In genomic region chr6:159761135-159761872, GRCh38 we compare ENCODE assay signal across 8 cellular contexts. TPM values are rescaled to one million over a fixed set of nuclear protein-coding genes. Genes with fewer than 3 reads are reported as not detected.
DNase-seq lines count a peak whose midpoint lies in the region; ATAC-seq, FAIRE-seq and TF ChIP-seq lines count a peak whose summit lies in the region.

No MANE protein-coding gene starts in this region.

- H3K36me3 ChIP-seq in OCI-LY3 (replicated peaks; ENCODE audit: low read depth, low read length): peaks cover 35% of the 10 kb centered on the region
- peaks cover 5% of the 10 kb centered on the region for H3K36me3 ChIP-seq in bronchial epithelial cell (ENCODE audit: control insufficient read depth, insufficient read depth, low read length)

- H3K4me1 ChIP-seq in OCI-LY3 (ENCODE audit: low read length): peaks cover 12% of the 10 kb centered on the region

- H3K9me3 ChIP-seq in OCI-LY3 (ENCODE audit: insufficient read depth, low read length): no peaks in the 10 kb centered on the region

- H3K27me3 Mint-ChIP-seq in stimulated activated memory B cell treated with anti-CD40 and anti-IgM and Interleukin-4, amounts not matched to agents 10 μg/mL and 1 μg/mL and 100 μg/mL, for 72 hours: no peaks in the 10 kb centered on the region

- TF ChIP-seq CTCF in OCI-LY3 (IDR thresholded peaks at IDR 0.05; ENCODE audit: low read depth, low read length) (no peak), bronchial epithelial cell (IDR thresholded peaks at IDR 0.05; ENCODE audit: insufficient read depth, low read length, severe bottlenecking) (no peak)

- FAIRE-seq in bronchial epithelial cell (lab: Jason Lieb, UNC): no peak

- DNase-seq in GF-D8 (lab: John Stamatoyannopoulos, UW) (peak; percentile 4), bronchial epithelial cell (ENCODE audit: low read depth) (peak; percentile 17), left kidney (ENCODE audit: low read depth, low spot score) (peak; percentile 60)
- DNase-seq in activated effector memory CD4-positive, alpha-beta T cell treated with Interleukin-2 at 50 U/mL for 16 hours: no peak

- H3K36me3 Mint-ChIP-seq in stimulated activated memory B cell treated with anti-CD40 and anti-IgM and Interleukin-4, amounts not matched to agents 10 μg/mL and 1 μg/mL and 100 μg/mL, for 72 hours: peaks cover 36% of the 10 kb centered on the region

- H3K4me3 Mint-ChIP-seq in stimulated activated memory B cell treated with anti-CD40 and anti-IgM and Interleukin-4, amounts not matched to agents 10 μg/mL and 1 μg/mL and 100 μg/mL, for 72 hours: peak overlapping the region; percentile 96

- no peaks in the 10 kb centered on the region for H3K9me3 Mint-ChIP-seq in stimulated activated memory B cell treated with anti-CD40 and anti-IgM and Interleukin-4, amounts not matched to agents 10 μg/mL and 1 μg/mL and 100 μg/mL, for 72 hours

- peak overlapping the region; percentile 98 for H3K27ac ChIP-seq in OCI-LY3 (ENCODE audit: low read length)

- H3K4me1 Mint-ChIP-seq in stimulated activated memory B cell treated with anti-CD40 and anti-IgM and Interleukin-4, amounts not matched to agents 10 μg/mL and 1 μg/mL and 100 μg/mL, for 72 hours: peaks cover 26% of the 10 kb centered on the region

- peak overlapping the region; percentile 80 for H3K4me2 ChIP-seq in OCI-LY3 (ENCODE audit: low read length)

- H3K27me3 ChIP-seq in OCI-LY3 (ENCODE audit: low read depth, low read length): no peaks in the 10 kb centered on the region
- H3K27me3 ChIP-seq in bronchial epithelial cell (ENCODE audit: control insufficient read depth, insufficient read depth, low read length): no peaks in the 10 kb centered on the region

- H2AFZ ChIP-seq in OCI-LY3 (ENCODE audit: low read depth, low read length): no peak overlapping the region

- ATAC-seq in GM21825 (IDR thresholded peaks at IDR 0.05; ENCODE audit: unreplicated experiment): peak; percentile 1
- ATAC-seq in stimulated activated memory B cell treated with anti-CD40 and anti-IgM and Interleukin-4, amounts not matched to agents 10 μg/mL and 1 μg/mL and 100 μg/mL, for 72 hours: peak; percentile 1
- no peak for ATAC-seq in GM18517 (IDR thresholded peaks at IDR 0.05; ENCODE audit: unreplicated experiment)

- H3K79me2 ChIP-seq in OCI-LY3 (ENCODE audit: low read length): peaks cover 25% of the 10 kb centered on the region

- no peaks in the 10 kb centered on the region for H4K20me1 ChIP-seq in OCI-LY3 (ENCODE audit: insufficient read depth, low read length)

- peak overlapping the region; percentile 70 for H3K9ac ChIP-seq in OCI-LY3 (ENCODE audit: low read length)

- peak overlapping the region; percentile 99 for H3K4me3 ChIP-seq in OCI-LY3 (ENCODE audit: low read length)
- H3K4me3 ChIP-seq in bronchial epithelial cell (ENCODE audit: low read depth, low read length): peak overlapping the region; percentile 91

- H3K27ac Mint-ChIP-seq in stimulated activated memory B cell treated with anti-CD40 and anti-IgM and Interleukin-4, amounts not matched to agents 10 μg/mL and 1 μg/mL and 100 μg/mL, for 72 hours: peak overlapping the region; percentile 98

RNA-seq across cellular contexts. Expression of gene ACAT2, which starts 0.5 kb away (rescaled TPM):
- total RNA-seq in bronchial epithelial cell: 17.5 and 42.9 TPM in 2 replicates

RNA-seq across cellular contexts. Expression of gene TCP1, which starts 28.1 kb away (rescaled TPM):
- total RNA-seq in bronchial epithelial cell: 150 and 202 TPM in 2 replicates

RNA-seq across cellular contexts. Expression of gene MRPL18, which starts 29.0 kb away (rescaled TPM):
- 59.8 and 63.8 TPM in 2 replicates for total RNA-seq in bronchial epithelial cell

RNA-seq across cellular contexts. Expression of gene WTAP, which starts 34.0 kb away (rescaled TPM):
- 115 and 125 TPM in 2 replicates for total RNA-seq in bronchial epithelial cell

RNA-seq across cellular contexts. Expression of gene PNLDC1, which starts 38.8 kb away (rescaled TPM):
- total RNA-seq in bronchial epithelial cell: 0.13 and 0.26 TPM in 2 replicates
